Comparison of ENCODE assay signal across 9 cellular contexts in genomic region chr6:108609276-108609769, GRCh38. TPM values are rescaled to one million over a fixed set of nuclear protein-coding genes. Genes with fewer than 3 reads are reported as not detected.
DNase-seq lines count a peak whose midpoint lies in the region; ATAC-seq and TF ChIP-seq lines count a peak whose summit lies in the region.
"Had no signal": no experiment of that assay in that cellular context is flagged by ENCODE, and none has a peak within 500 bp of the region (broad histone marks: within the 10 kb centered on the region; RNA-seq: fewer than 3 reads in every experiment).

No MANE protein-coding gene starts in this region.

- H3K27ac ChIP-seq in SJCRH30: peak overlapping the region; percentile 19; the same call in 1 of the 2 replicates
- H3K27ac ChIP-seq in psoas muscle: peak overlapping the region; percentile 77
- no peak overlapping the region for H3K27ac ChIP-seq in A673 (ENCODE audit: low read depth, low read length, poor library complexity, severe bottlenecking)

- H3K36me3 ChIP-seq in SJCRH30 (no peaks in the 10 kb centered on the region; the same call in 1 of the 2 replicates), psoas muscle (ENCODE audit: insufficient read depth in 1 of 2, low read depth in 1 of 2) (no peaks in the 10 kb centered on the region), A673 (ENCODE audit: insufficient read depth, low read length, poor library complexity, severe bottlenecking) (no peaks in the 10 kb centered on the region)

- no peaks in the 10 kb centered on the region for H3K27me3 ChIP-seq in SJCRH30
- no peaks in the 10 kb centered on the region for H3K27me3 ChIP-seq in psoas muscle (ENCODE audit: insufficient read depth in 3 of 3, low read length in 2 of 3)
- H3K27me3 ChIP-seq in A673 (replicated peaks; ENCODE audit: insufficient read depth, low read depth, low read length, poor library complexity): no peaks in the 10 kb centered on the region

- H3K9me3 ChIP-seq in SJCRH30 (replicated peaks): no peaks in the 10 kb centered on the region
- peaks cover 9% of the 10 kb centered on the region for H3K9me3 ChIP-seq in psoas muscle
- H3K9me3 ChIP-seq in A673 (ENCODE audit: low read depth, low read length, poor library complexity, severe bottlenecking): no peaks in the 10 kb centered on the region
- H3K9me3 ChIP-seq: Caco-2 had no signal

- peak; percentile 82 to 94 (median 92) for ATAC-seq in psoas muscle
- ATAC-seq in GM19035 (IDR thresholded peaks at IDR 0.05; ENCODE audit: unreplicated experiment): no peak
- ATAC-seq in GM18868 (IDR thresholded peaks at IDR 0.05; ENCODE audit: unreplicated experiment): no peak
- ATAC-seq in HG03039 (IDR thresholded peaks at IDR 0.05; ENCODE audit: unreplicated experiment): no peak

- intact Hi-C loops in psoas muscle (cut with DNase I) (loop anchor here in 1 of 2 donors (5.0 kb wide), 1 partner anchor 47 kb away; the partner anchor contains the start of gene FOXO3), A673 (cut with micrococcal nuclease; ENCODE audit: unreplicated experiment) (no loop called here)

- BruUV-seq in A673 (replicated peaks; lab: Mats Ljungman, UMichigan): no TSS peak

- peaks cover 13% of the 10 kb centered on the region for H3K4me1 ChIP-seq in SJCRH30
- H3K4me1 ChIP-seq in psoas muscle: peaks cover 75% of the 10 kb centered on the region
- peaks cover 15% of the 10 kb centered on the region for H3K4me1 ChIP-seq in A673 (ENCODE audit: insufficient read depth, low read length, poor library complexity, severe bottlenecking)

- POLR2A ChIA-PET in A673 (lab: Charles Lee; ENCODE audit: low non-redundant PET): no interaction called here

- DNase-seq in EH (ENCODE audit: low read depth): peak; percentile 73
- DNase-seq in SJCRH30: peak in 1 of 2 experiments; percentile 47
- peak; percentile 92 for DNase-seq in fibroblast of the aortic adventitia (ENCODE audit: low read depth)
- DNase-seq in psoas muscle: peak in 1 of 2 donors; percentile 22
- DNase-seq in A673 (ENCODE audit: low spot score): no peak
- DNase-seq: Caco-2 had no signal

- H3K4me3 ChIP-seq in SJCRH30 (no peak overlapping the region), fibroblast of the aortic adventitia (ENCODE audit: low read depth, low read length) (no peak overlapping the region), psoas muscle (no peak overlapping the region), A673 (ENCODE audit: low read depth, low read length, poor library complexity, severe bottlenecking) (no peak overlapping the region)

- CTCF ChIA-PET in A673 (lab: Charles Lee): no interaction called here

- no peak for TF ChIP-seq CTCF in fibroblast of the aortic adventitia (IDR thresholded peaks at IDR 0.05; ENCODE audit: insufficient read depth, low read length)
- no peak for TF ChIP-seq CTCF in psoas muscle (IDR thresholded peaks at IDR 0.05)
- TF ChIP-seq CTCF in A673 (conservative IDR thresholded peaks at IDR 0.05; ENCODE audit: low read depth, low read length): no peak

- WGBS in psoas muscle, 3 donors: 41 to 71% (median 46%) methylated on average over 5 of the region's 5 CpGs

RNA-seq across cellular contexts. Expression of gene FOXO3, which starts 48.6 kb away (rescaled TPM):
- 35.0 and 35.7 TPM in 2 replicates for total RNA-seq in SJCRH30 (2014; rRNA removed; shearing (Covaris generic))
- total RNA-seq in fibroblast of the aortic adventitia (ENCODE audit: low replicate concordance): 49.3 and 54.5 TPM in 2 replicates
- total RNA-seq in psoas muscle: 100 to 1,000 TPM in 3 of 4 donors, 10 to 100 TPM in 1; 28.3 to 160 (median 144) TPM
- polyA plus RNA-seq in psoas muscle: 10 to 100 TPM; 20.6 to 76.5 (median 35.8) TPM
- 16.8 and 19.3 TPM in 2 replicates for total RNA-seq in A673 (2021)

Comparison
In these comparisons a context has a peak if more than half of its experiments do, and no peak if none do; other contexts are left out.
1. ATAC-seq: peak in psoas muscle (4 of 4); none in GM19035 (single experiment), GM18868 (single experiment) and HG03039 (single experiment).